ENCODE assay signal across 1 cellular context in genomic region chr17:36919407-36919968, GRCh38.
TF ChIP-seq lines count a peak whose summit lies in the region.

No MANE protein-coding gene starts in this region.

TF ChIP-seq in HepG2, 621 proteins besides CTCF, POLR2A, EP300 and RAD21:
- TF ChIP-seq ZNF816 (CRISPR knock-in tag; IDR thresholded peaks at IDR 0.05; ENCODE audit: borderline replicate concordance) (no peak), ZNF121 (CRISPR knock-in tag; IDR thresholded peaks at IDR 0.05) (no peak), SNAPC2 (CRISPR knock-in tag; IDR thresholded peaks at IDR 0.05) (no peak), ZNF709 (CRISPR knock-in tag; IDR thresholded peaks at IDR 0.05) (no peak), NR2F6 (IDR thresholded peaks at IDR 0.05) (no peak), NR2F6 (CRISPR knock-in tag; IDR thresholded peaks at IDR 0.05) (no peak), ZNF768 (CRISPR knock-in tag; IDR thresholded peaks at IDR 0.05) (peak; percentile 71; the same call in 1 of the 2 replicates)
